In the genomic region with DNA sequence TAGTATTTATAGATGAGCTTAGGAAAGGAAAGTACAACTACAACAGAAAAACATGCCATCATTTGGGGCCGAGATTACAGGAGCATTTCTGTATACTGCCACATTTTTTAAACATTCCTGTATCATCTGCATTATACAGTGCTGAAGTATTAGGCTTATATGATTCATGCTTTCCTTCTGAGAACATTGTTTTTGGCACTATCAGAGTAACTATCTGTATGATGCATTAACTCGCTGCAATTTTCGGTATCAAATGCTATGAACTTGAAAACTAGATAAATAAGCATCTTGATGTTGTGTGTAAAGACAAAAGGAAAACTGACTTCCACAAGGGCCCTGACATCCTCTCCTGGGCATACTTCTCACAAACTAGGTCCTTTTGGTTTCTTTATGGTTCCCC, we compare ENCODE assay signal across 16 cellular contexts.
DNase-seq lines count a peak whose midpoint lies in the region; FAIRE-seq and TF ChIP-seq lines count a peak whose summit lies in the region.
"Had no signal": no experiment of that assay in that cellular context is flagged by ENCODE, and none has a peak within 500 bp of the region (broad histone marks: within the 10 kb centered on the region; RNA-seq: fewer than 3 reads in every experiment).

No MANE protein-coding gene starts in this region.

- no peaks in the 10 kb centered on the region for H3K79me2 ChIP-seq in astrocyte (ENCODE audit: insufficient read depth, low read length)

- no peaks in the 10 kb centered on the region for H3K36me3 ChIP-seq in astrocyte (ENCODE audit: insufficient read depth, low read length)
- no peaks in the 10 kb centered on the region for H3K36me3 ChIP-seq in skeletal muscle satellite cell (ENCODE audit: insufficient read depth, low read length)
- H3K36me3 ChIP-seq: BE2C, SJSA1 had no signal

- FAIRE-seq in astrocyte (lab: Jason Lieb, UNC) = peak; percentile 45
- no peak for FAIRE-seq in RCC 7860 (lab: Jason Lieb, UNC)
- FAIRE-seq: GM19239, HTR-8/SVneo had no signal

- H3K9ac ChIP-seq in astrocyte (ENCODE audit: low read length) (no peak overlapping the region), skeletal muscle satellite cell (ENCODE audit: low read depth, low read length) (peak overlapping the region; percentile 73)

- no peaks in the 10 kb centered on the region for H3K9me3 Mint-ChIP-seq in astrocyte (ENCODE audit: unreplicated experiment)
- no peaks in the 10 kb centered on the region for H3K9me3 Mint-ChIP-seq in activated CD4-positive, alpha-beta T cell treated with anti-CD3 and anti-CD28 coated beads, Interleukin-2, amount 10 ng/mL, durations not matched to agents 24 days and 14 days
- H3K9me3 Mint-ChIP-seq: CD4-positive, alpha-beta T cell had no signal

- no peak overlapping the region for H2AFZ ChIP-seq in astrocyte (ENCODE audit: low read depth, low read length)

- no peaks in the 10 kb centered on the region for H3K36me3 Mint-ChIP-seq in astrocyte (ENCODE audit: low read depth, unreplicated experiment)
- no peaks in the 10 kb centered on the region for H3K36me3 Mint-ChIP-seq in activated CD4-positive, alpha-beta T cell treated with anti-CD3 and anti-CD28 coated beads, Interleukin-2, amount 10 ng/mL, durations not matched to agents 24 days and 14 days (ENCODE audit: low read depth)
- H3K36me3 Mint-ChIP-seq: IgD-negative memory B cell had no signal

- DNase-seq in HCEC 1CT = peak; percentile 59
- peak; percentile 73 for DNase-seq in astrocyte (ENCODE audit: low read depth)
- peak; percentile 13 for DNase-seq in fibroblast of mammary gland (ENCODE audit: low read depth)
- no peak for DNase-seq in activated CD4-positive, alpha-beta T cell treated with anti-CD3 and anti-CD28 coated beads, Interleukin-2, amount 10 ng/mL, durations not matched to agents 24 days and 14 days
- no peak for DNase-seq in occipital lobe (lab: John Stamatoyannopoulos, UW)
- DNase-seq in RCC 7860 (ENCODE audit: low spot score) = no peak
- DNase-seq: BE2C; CD4-positive, alpha-beta T cell; NCI-H187 treated with DMSO at 0.1 percent for 48 hours; NCI-H748 treated with DMSO at 0.1 percent for 48 hours had no signal

- H3K4me2 ChIP-seq in astrocyte (ENCODE audit: low read length) = peak overlapping the region; percentile 52
- peak overlapping the region; percentile 79 for H3K4me2 ChIP-seq in skeletal muscle satellite cell (ENCODE audit: low read length)

- intact Hi-C loops in activated CD4-positive, alpha-beta T cell treated with anti-CD3 and anti-CD28 coated beads, Interleukin-2, amount 10 ng/mL, durations not matched to agents 24 days and 14 days (cut with micrococcal nuclease) = no loop called here

- no peaks in the 10 kb centered on the region for H3K4me1 Mint-ChIP-seq in astrocyte (ENCODE audit: low read depth, unreplicated experiment)
- no peaks in the 10 kb centered on the region for H3K4me1 Mint-ChIP-seq in activated CD4-positive, alpha-beta T cell treated with anti-CD3 and anti-CD28 coated beads, Interleukin-2, amount 10 ng/mL, durations not matched to agents 24 days and 14 days
- H3K4me1 Mint-ChIP-seq: IgD-negative memory B cell had no signal

- TF ChIP-seq CTCF in astrocyte (IDR thresholded peaks at IDR 0.05; ENCODE audit: insufficient read depth, low read depth, low read length) (no peak), fibroblast of mammary gland (conservative IDR thresholded peaks at IDR 0.05; ENCODE audit: control insufficient read depth, insufficient read depth, low read depth, low read length) (no peak)

- no peaks in the 10 kb centered on the region for H4K20me1 ChIP-seq in astrocyte (ENCODE audit: insufficient read depth, low read length)

- H3K4me3 Mint-ChIP-seq in astrocyte (ENCODE audit: unreplicated experiment) = no peak overlapping the region
- H3K4me3 Mint-ChIP-seq in activated CD4-positive, alpha-beta T cell treated with anti-CD3 and anti-CD28 coated beads, Interleukin-2, amount 10 ng/mL, durations not matched to agents 24 days and 14 days = no peak overlapping the region
- H3K4me3 Mint-ChIP-seq: CD4-positive, alpha-beta T cell had no signal

- peaks cover 3% of the 10 kb centered on the region for H3K4me1 ChIP-seq in astrocyte (ENCODE audit: insufficient read depth, low read length)
- H3K4me1 ChIP-seq in skeletal muscle satellite cell (ENCODE audit: control insufficient read depth, insufficient read depth, low read length) = peaks cover 39% of the 10 kb centered on the region
- H3K4me1 ChIP-seq: BE2C, SJSA1 had no signal

- H3K27ac Mint-ChIP-seq in astrocyte (ENCODE audit: unreplicated experiment) = no peak overlapping the region
- H3K27ac Mint-ChIP-seq in activated CD4-positive, alpha-beta T cell treated with anti-CD3 and anti-CD28 coated beads, Interleukin-2, amount 10 ng/mL, durations not matched to agents 24 days and 14 days = no peak overlapping the region
- H3K27ac Mint-ChIP-seq: CD4-positive, alpha-beta T cell; IgD-negative memory B cell had no signal

- H3K9me3 ChIP-seq in astrocyte (ENCODE audit: insufficient read depth, low read depth, low read length) = no peaks in the 10 kb centered on the region
- no peaks in the 10 kb centered on the region for H3K9me3 ChIP-seq in skeletal muscle satellite cell (replicated peaks; ENCODE audit: low read length)
- H3K9me3 ChIP-seq: BE2C, SJSA1 had no signal

- H3K27me3 ChIP-seq in astrocyte (ENCODE audit: insufficient read depth, low read length) = no peaks in the 10 kb centered on the region
- H3K27me3 ChIP-seq in skeletal muscle satellite cell (ENCODE audit: control insufficient read depth, insufficient read depth, low read length) = no peaks in the 10 kb centered on the region
- H3K27me3 ChIP-seq: BE2C had no signal

- H3K27me3 Mint-ChIP-seq in astrocyte (ENCODE audit: low read depth, unreplicated experiment) = no peaks in the 10 kb centered on the region
- no peaks in the 10 kb centered on the region for H3K27me3 Mint-ChIP-seq in activated CD4-positive, alpha-beta T cell treated with anti-CD3 and anti-CD28 coated beads, Interleukin-2, amount 10 ng/mL, durations not matched to agents 24 days and 14 days
- H3K27me3 Mint-ChIP-seq: CD4-positive, alpha-beta T cell; IgD-negative memory B cell had no signal

- no peak overlapping the region for H3K27ac ChIP-seq in astrocyte (ENCODE audit: low read depth, low read length)
- H3K27ac ChIP-seq: RWPE1, SJSA1 had no signal

- no peak overlapping the region for H3K4me3 ChIP-seq in astrocyte (ENCODE audit: insufficient read depth, low read depth, low read length)
- H3K4me3 ChIP-seq in fibroblast of mammary gland (ENCODE audit: control insufficient read depth, low read depth, low read length) = no peak overlapping the region
- peak overlapping the region; percentile 56 for H3K4me3 ChIP-seq in skeletal muscle satellite cell (ENCODE audit: low read length)
- H3K4me3 ChIP-seq: SJSA1 had no signal

Comparison
In these comparisons a context has a peak if more than half of its experiments do, and no peak if none do; other contexts are left out.
1. DNase-seq: peak in HCEC 1CT (single experiment), astrocyte (single experiment) and fibroblast of mammary gland (single experiment); none in activated CD4-positive, alpha-beta T cell treated with anti-CD3 and anti-CD28 coated beads, Interleukin-2, amount 10 ng/mL, durations not matched to agents 24 days and 14 days (single experiment), occipital lobe (single experiment) and RCC 7860 (single experiment).